ENCODE assay signal across 1 cellular context in the genomic region with DNA sequence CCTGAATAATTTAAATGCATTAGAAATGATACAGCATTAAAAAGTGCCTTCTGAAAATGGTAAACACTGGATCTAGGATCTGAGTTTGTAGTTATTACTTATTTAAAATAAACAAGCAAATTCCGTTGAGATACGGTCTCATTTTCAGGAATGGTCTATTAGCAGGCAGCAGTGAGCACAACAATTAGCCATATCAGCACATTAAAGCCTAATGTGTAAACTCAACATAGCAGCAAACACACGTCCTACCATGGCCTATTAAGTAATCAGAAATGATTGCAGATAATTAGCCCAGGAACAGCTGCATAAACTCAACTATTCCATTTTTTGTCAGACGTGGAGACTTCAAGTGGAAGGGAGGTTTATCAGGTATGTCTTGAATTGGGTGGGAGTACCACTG.
TF ChIP-seq lines count a peak whose summit lies in the region.

No MANE protein-coding gene starts in this region.

TF ChIP-seq in K562, 482 proteins besides CTCF, POLR2A, EP300 and RAD21 (continued from another document):
- TF ChIP-seq, protein P1, sequence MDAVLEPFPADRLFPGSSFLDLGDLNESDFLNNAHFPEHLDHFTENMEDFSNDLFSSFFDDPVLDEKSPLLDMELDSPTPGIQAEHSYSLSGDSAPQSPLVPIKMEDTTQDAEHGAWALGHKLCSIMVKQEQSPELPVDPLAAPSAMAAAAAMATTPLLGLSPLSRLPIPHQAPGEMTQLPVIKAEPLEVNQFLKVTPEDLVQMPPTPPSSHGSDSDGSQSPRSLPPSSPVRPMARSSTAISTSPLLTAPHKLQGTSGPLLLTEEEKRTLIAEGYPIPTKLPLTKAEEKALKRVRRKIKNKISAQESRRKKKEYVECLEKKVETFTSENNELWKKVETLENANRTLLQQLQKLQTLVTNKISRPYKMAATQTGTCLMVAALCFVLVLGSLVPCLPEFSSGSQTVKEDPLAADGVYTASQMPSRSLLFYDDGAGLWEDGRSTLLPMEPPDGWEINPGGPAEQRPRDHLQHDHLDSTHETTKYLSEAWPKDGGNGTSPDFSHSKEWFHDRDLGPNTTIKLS (IDR thresholded peaks at IDR 0.05; ENCODE audit: borderline replicate concordance, low read depth): no peak
- no peak for TF ChIP-seq SPI1 (IDR thresholded peaks at IDR 0.05; ENCODE audit: borderline replicate concordance, low read depth, low read length)
